Comparison of ENCODE assay signal across 8 cellular contexts in the genomic region with DNA sequence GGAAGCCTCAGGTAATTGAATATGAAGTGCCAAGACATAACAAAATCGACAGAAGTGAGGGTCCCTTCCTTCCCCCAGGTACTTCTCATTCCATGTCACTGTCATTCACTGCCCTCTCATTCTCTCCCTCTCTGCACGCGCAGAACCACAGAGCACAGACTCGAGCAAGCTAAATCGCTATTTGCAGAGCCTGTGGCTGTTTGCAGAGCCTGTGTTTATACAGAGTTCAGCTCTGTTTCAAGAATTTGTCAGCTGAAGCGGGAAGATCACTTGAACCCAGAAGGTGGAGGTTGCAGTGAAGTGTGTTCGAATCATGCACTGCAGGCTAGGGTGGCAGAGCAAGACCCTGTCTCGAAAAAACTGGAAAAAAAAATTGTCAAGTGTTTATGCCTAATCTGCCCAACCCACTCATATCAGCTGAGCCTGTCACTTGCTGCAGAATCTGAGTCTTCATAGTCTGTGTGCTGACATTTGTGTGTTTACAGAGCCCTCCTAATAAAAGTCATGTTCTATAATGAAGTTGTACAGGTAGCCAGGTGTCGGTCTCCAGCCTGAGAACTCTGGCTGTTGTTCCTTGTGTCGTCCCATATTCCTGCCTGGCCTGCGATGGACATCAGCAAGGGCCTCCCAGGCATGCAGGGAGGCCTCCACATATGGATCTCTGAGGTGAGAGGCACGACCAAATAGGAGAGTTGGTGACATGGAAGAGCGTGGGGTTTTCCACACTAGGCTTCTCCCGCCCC. TPM values are rescaled to one million over a fixed set of nuclear protein-coding genes. Genes with fewer than 3 reads are reported as not detected.
DNase-seq lines count a peak whose midpoint lies in the region; ATAC-seq and TF ChIP-seq lines count a peak whose summit lies in the region.

No MANE protein-coding gene starts in this region.

- peak overlapping the region in 2 of 3 donors; percentile 60 to 76 for H3K27ac ChIP-seq in thyroid gland
- H3K27ac ChIP-seq in caudate nucleus (ENCODE audit: low read depth, low read length), result no peak overlapping the region

- H3K4me3 ChIP-seq in adipocyte (ENCODE audit: low read length), result peak overlapping the region; percentile 82
- H3K4me3 ChIP-seq in lower leg skin (ENCODE audit: low read depth, poor library complexity, severe bottlenecking), result peak overlapping the region; percentile 46
- H3K4me3 ChIP-seq in thyroid gland (replicated peaks in 1 of 3), result peak overlapping the region in 2 of 3 donors; percentile 49 to 76

- H3K4me1 ChIP-seq in adipocyte (ENCODE audit: control insufficient read depth, insufficient read depth, low read length), result peaks cover 12% of the 10 kb centered on the region
- peaks cover 7 to 18% of the 10 kb centered on the region in 2 donors for H3K4me1 ChIP-seq in thyroid gland

- H3K36me3 ChIP-seq in adipocyte (ENCODE audit: control insufficient read depth, insufficient read depth, low read length, severe bottlenecking) (no peaks in the 10 kb centered on the region), thyroid gland (no peaks in the 10 kb centered on the region)

- TF ChIP-seq CTCF in lower leg skin (IDR thresholded peaks at IDR 0.05) (no peak), thyroid gland (IDR thresholded peaks at IDR 0.05) (no peak)

- DNase-seq in activated CD8-positive, alpha-beta memory T cell treated with anti-CD3 and anti-CD28 coated beads, Interleukin-2, amount 50 U/mL, for 4 hours, result peak; percentile 0
- DNase-seq in activated CD8-positive, alpha-beta memory T cell treated with anti-CD3 and anti-CD28 coated beads for 24 hours, result no peak
- DNase-seq in adipocyte (ENCODE audit: low read depth), result no peak
- no peak for DNase-seq in lower leg skin (ENCODE audit: low spot score in 2 of 2)
- no peak for DNase-seq in thyroid gland
- DNase-seq in caudate nucleus (lab: John Stamatoyannopoulos, UW), result no peak
- no peak for DNase-seq in RPMI8226

- intact Hi-C loops in lower leg skin (cut with DNase I; ENCODE audit: low total_unique reads) (no loop called here), thyroid gland (cut with DNase I) (no loop called here)

- WGBS in lower leg skin, 2 donors, result 65 to 67% methylated on average over 14 of the region's 14 CpGs
- 79 to 84% methylated on average over 12 to 14 of the region's 14 CpGs for WGBS in thyroid gland, 2 donors

- no peak for TF ChIP-seq POLR2A in lower leg skin (IDR thresholded peaks at IDR 0.05)
- TF ChIP-seq POLR2A in thyroid gland (IDR thresholded peaks at IDR 0.05), result no peak

- H3K9me3 ChIP-seq in adipocyte (ENCODE audit: control insufficient read depth, low read length), result no peaks in the 10 kb centered on the region
- H3K9me3 ChIP-seq in thyroid gland, result no peaks in the 10 kb centered on the region

- H3K9ac ChIP-seq in adipocyte (ENCODE audit: low read length), result peak overlapping the region; percentile 86

- H3K27me3 ChIP-seq in adipocyte (replicated peaks; ENCODE audit: control insufficient read depth, insufficient read depth, low read length) (no peaks in the 10 kb centered on the region), thyroid gland (no peaks in the 10 kb centered on the region)

- ATAC-seq in HG02981 (IDR thresholded peaks at IDR 0.05; ENCODE audit: unreplicated experiment), result no peak

RNA-seq across cellular contexts. Expression of gene VILL, which starts 2.7 kb away (rescaled TPM):
- 10 to 100 TPM in 3 of 4 donors, 1 to 10 TPM in 1; 8.9 to 20.1 (median 18.0) TPM for total RNA-seq in lower leg skin
- total RNA-seq in thyroid gland, result 10 to 100 TPM in 2 of 4 donors, 1 to 10 TPM in 2; 5.5 to 13.0 (median 9.5) TPM

RNA-seq across cellular contexts. Expression of gene PLCD1, which starts 36.2 kb away (rescaled TPM):
- 10 to 100 TPM; 30.2 to 55.4 (median 43.8) TPM for total RNA-seq in lower leg skin
- total RNA-seq in thyroid gland, result 10 to 100 TPM; 13.8 to 19.9 (median 16.0) TPM

RNA-seq across cellular contexts. Expression of gene DLEC1, which starts 45.8 kb away (rescaled TPM):
- 1 to 10 TPM in 1 of 4 donors, under 1 TPM in 3; 0.08 to 2.9 (median 0.57) TPM for total RNA-seq in lower leg skin
- total RNA-seq in thyroid gland, result 1 to 10 TPM in 3 of 4 donors, under 1 TPM in 1; 0.44 to 1.7 (median 1.5) TPM
